ENCODE assay signal across 8 cellular contexts in genomic region chr17:29148790-29149430, GRCh38. TPM values are rescaled to one million over a fixed set of nuclear protein-coding genes. Genes with fewer than 3 reads are reported as not detected.
DNase-seq lines count a peak whose midpoint lies in the region; ATAC-seq, FAIRE-seq and TF ChIP-seq lines count a peak whose summit lies in the region.

No MANE protein-coding gene starts in this region.

- H3K36me3 Mint-ChIP-seq in activated CD4-positive, alpha-beta T cell treated with anti-CD3 and anti-CD28 coated beads, Interleukin-2, amount 10 ng/mL, durations not matched to agents 7 days and 5 days (ENCODE audit: low read depth) = no peaks in the 10 kb centered on the region

- ATAC-seq in HG03432 (IDR thresholded peaks at IDR 0.05; ENCODE audit: unreplicated experiment) = peak; percentile 88
- ATAC-seq in HepG2 = peak; percentile 93

- DNase-seq in NCI-H524 treated with DMSO at 0.1 percent for 48 hours (lab: John Stamatoyannopoulos, UW) (peak; percentile 87), dedifferentiated amniotic fluid mesenchymal stem cell (ENCODE audit: extremely low spot score) (peak; percentile 83), HepG2 (ENCODE audit: low spot score) (peak; percentile 87)
- peak; percentile 91 for DNase-seq in activated CD4-positive, alpha-beta T cell treated with anti-CD3 and anti-CD28 coated beads, Interleukin-2, amount 10 ng/mL, durations not matched to agents 7 days and 5 days
- peak; percentile 90 to 94 for DNase-seq in stimulated activated CD4-positive, alpha-beta T cell treated with anti-CD3 and anti-CD28 coated beads, Interleukin-2, amount 100 ng/mL, for 48 hours

- peaks cover 50% of the 10 kb centered on the region for H3K79me2 ChIP-seq in HepG2 (ENCODE audit: insufficient read depth, low read length)

- BruUV-seq in HepG2 (replicated peaks; lab: Mats Ljungman, UMichigan) = no TSS peak

- no peaks in the 10 kb centered on the region for H3K27me3 Mint-ChIP-seq in activated CD4-positive, alpha-beta T cell treated with anti-CD3 and anti-CD28 coated beads, Interleukin-2, amount 10 ng/mL, durations not matched to agents 7 days and 5 days

- in situ Hi-C loops in HepG2 (cut with HindIII; ENCODE audit: extremely low pct_ligation_motif_present, low pct_unique_long_range_greater_than_20kb) = loop anchor here (5.0 kb wide), 2 partner anchors 33 to 68 kb away; partner anchors contain the start of gene MYO18A

- peak in 1 of 2 experiments; percentile 27; a peak in 1 of 4 replicates for TF ChIP-seq EP300 in HepG2 (IDR thresholded peaks at IDR 0.05; ENCODE audit: low read depth in 2 of 2, low read length in 2 of 2)
- TF ChIP-seq EP300 in HepG2 (CRISPR knock-in tag; IDR thresholded peaks at IDR 0.05; ENCODE audit: borderline replicate concordance) = no peak; the same call in 1 of the 2 replicates

- H3K4me3 Mint-ChIP-seq in activated CD4-positive, alpha-beta T cell treated with anti-CD3 and anti-CD28 coated beads, Interleukin-2, amount 10 ng/mL, durations not matched to agents 7 days and 5 days = peak overlapping the region; percentile 69

- 27% methylated on average over 11 of the region's 34 CpGs for WGBS in HepG2 (ENCODE audit: low lambda C conversion rate)

- H3K27ac ChIP-seq in BLaER1 (peak overlapping the region; percentile 75), HepG2 (ENCODE audit: extremely low read length, insufficient read depth, low read length) (peak overlapping the region; percentile 64)

- POLR2A ChIA-PET in activated CD4-positive, alpha-beta T cell treated with anti-CD3 and anti-CD28 coated beads, Interleukin-2, amount 10 ng/mL, durations not matched to agents 7 days and 5 days (lab: Charles Lee) = interaction anchor here (0.7 to 1.2 kb wide), 3 partner anchors 28 to 1758 kb away, joined by 3 to 4 read pairs (median 4); no protein-coding TSS in a partner anchor
- POLR2A ChIA-PET in HepG2 (lab: Yijun Ruan, JAX) = interaction anchor here (0.7 to 21.6 kb wide), 16 partner anchors 12 to 241 kb away, joined by 3 to 618 read pairs (median 5); partner anchors contain the start of genes MYO18A, NUFIP2 and TAOK1

- peaks cover 72% of the 10 kb centered on the region for H3K4me1 ChIP-seq in BLaER1
- peaks cover 81% of the 10 kb centered on the region for H3K4me1 ChIP-seq in HepG2 (ENCODE audit: insufficient read depth, low read length)

- intact Hi-C loops in HepG2 (cut with micrococcal nuclease; ENCODE audit: unreplicated experiment) = loop anchor here (10.0 kb wide), 1 partner anchor 64 kb away; no protein-coding TSS in a partner anchor

- H3K36me3 ChIP-seq in BLaER1 (0 out of 2 replicates have a peak, but pooled peaks cover 2% of the 10 kb centered on the region), HepG2 (replicated peaks in 1 of 2; ENCODE audit: control insufficient read depth in 1 of 2, insufficient read depth in 2 of 2, low read length in 2 of 2) (peaks cover 5 to 22% of the 10 kb centered on the region in 2 experiments; a peak in 4 of 5 replicates)

- peak overlapping the region; percentile 64 for H3K4me3 ChIP-seq in BLaER1
- peak overlapping the region; percentile 25 to 55 (median 43); a peak in 5 of 6 replicates for H3K4me3 ChIP-seq in HepG2 (replicated peaks in 1 of 3; ENCODE audit: insufficient read depth in 1 of 3, low read depth in 2 of 3, low read length in 3 of 3)

- H3K27me3 ChIP-seq in BLaER1 (no peaks in the 10 kb centered on the region), HepG2 (ENCODE audit: control insufficient read depth in 1 of 2, insufficient read depth in 2 of 2, low read length in 2 of 2) (no peaks in the 10 kb centered on the region)

- peak; percentile 59 for FAIRE-seq in HepG2 (lab: Jason Lieb, UNC)

- H2AFZ ChIP-seq in HepG2 (ENCODE audit: low read length) = no peak overlapping the region

- no peaks in the 10 kb centered on the region for H3K9me3 ChIP-seq in BLaER1
- no peaks in the 10 kb centered on the region for H3K9me3 ChIP-seq in HepG2 (ENCODE audit: low read length)

- peak overlapping the region; percentile 84 for H3K27ac Mint-ChIP-seq in activated CD4-positive, alpha-beta T cell treated with anti-CD3 and anti-CD28 coated beads, Interleukin-2, amount 10 ng/mL, durations not matched to agents 7 days and 5 days

- H3K4me2 ChIP-seq in BLaER1 (peak overlapping the region; percentile 92), HepG2 (ENCODE audit: low read depth, low read length) (peak overlapping the region; percentile 81)

- TF ChIP-seq RAD21 in HepG2 (CRISPR knock-in tag; IDR thresholded peaks at IDR 0.05) = peak; percentile 100

- H3K9me3 Mint-ChIP-seq in activated CD4-positive, alpha-beta T cell treated with anti-CD3 and anti-CD28 coated beads, Interleukin-2, amount 10 ng/mL, durations not matched to agents 7 days and 5 days = no peaks in the 10 kb centered on the region

- H4K20me1 ChIP-seq in BLaER1 = 0 out of 2 replicates have a peak, but pooled peaks cover 11% of the 10 kb centered on the region
- peaks cover 26% of the 10 kb centered on the region for H4K20me1 ChIP-seq in HepG2 (ENCODE audit: insufficient read depth, low read length)

- CTCF ChIA-PET in activated CD4-positive, alpha-beta T cell treated with anti-CD3 and anti-CD28 coated beads, Interleukin-2, amount 10 ng/mL, durations not matched to agents 7 days and 5 days (lab: Charles Lee) = interaction anchor here (0.6 to 8.5 kb wide), 36 partner anchors 9 to 599 kb away, joined by 3 to 99 read pairs (median 4); partner anchors contain the start of genes MYO18A and NUFIP2
- CTCF ChIA-PET in HepG2 (lab: Yijun Ruan, JAX; ENCODE audit: low intra/inter-chr PET ratio, low total read pairs) = interaction anchor here (0.7 to 4.6 kb wide), 6 partner anchors 28 to 142 kb away, joined by 3 to 44 read pairs (median 4); partner anchors contain the start of gene MYO18A

- TF ChIP-seq CTCF in HepG2 (CRISPR knock-in tag; IDR thresholded peaks at IDR 0.05) = peak; percentile 98

- TF ChIP-seq POLR2A in GM19193 (IDR thresholded peaks at IDR 0.05; ENCODE audit: extremely low read depth, insufficient read depth, insufficient read length) (peak; percentile 88), HepG2 (IDR thresholded peaks at IDR 0.05; ENCODE audit: insufficient read depth in 1 of 2, low read depth in 2 of 2, low read length in 2 of 2) (peak in 1 of 2 experiments; percentile 33; a peak in 1 of 4 replicates)

- H3K4me1 Mint-ChIP-seq in activated CD4-positive, alpha-beta T cell treated with anti-CD3 and anti-CD28 coated beads, Interleukin-2, amount 10 ng/mL, durations not matched to agents 7 days and 5 days = peaks cover 58% of the 10 kb centered on the region

- peak overlapping the region; percentile 72 for H3K9ac ChIP-seq in BLaER1
- peak overlapping the region; percentile 63 for H3K9ac ChIP-seq in HepG2 (ENCODE audit: insufficient read depth, low read depth, low read length)

TF ChIP-seq in HepG2, 621 proteins besides CTCF, POLR2A, EP300 and RAD21 (continues in another document):
- TF ChIP-seq EZH2 (conservative IDR thresholded peaks at IDR 0.05; ENCODE audit: low read depth, low read length) = no peak
- no peak for TF ChIP-seq CENPX (CRISPR knock-in tag; IDR thresholded peaks at IDR 0.05)
- TF ChIP-seq FOSL2 (CRISPR knock-in tag; IDR thresholded peaks at IDR 0.05) = peak; percentile 39; the same call in 1 of the 2 replicates
- peak; percentile 94 for TF ChIP-seq ERF (CRISPR knock-in tag; IDR thresholded peaks at IDR 0.05)
- TF ChIP-seq FOXK2 (IDR thresholded peaks at IDR 0.05) = no peak
- TF ChIP-seq NAIF1 (CRISPR knock-in tag; IDR thresholded peaks at IDR 0.05; ENCODE audit: borderline replicate concordance) = no peak

RNA-seq across cellular contexts. Expression of gene MYO18A, which starts 31.3 kb away (rescaled TPM):
- total RNA-seq in activated CD4-positive, alpha-beta T cell treated with anti-CD3 and anti-CD28 coated beads, Interleukin-2, amount 10 ng/mL, durations not matched to agents 7 days and 5 days = 100 to 1,000 TPM in 1 of 2 experiments, 10 to 100 TPM in 1; 82.2 to 101 TPM
- 21.2 and 24.8 TPM in 2 replicates for total RNA-seq in HepG2 (2016; rRNA removed; fragmentation: Illumina TruSeq; extraction: Trizol)
- total RNA-seq in HepG2 (2016; cell fraction: cytosol; rRNA removed; fragmentation: Illumina TruSeq; extraction: Trizol; ENCODE audit: low read depth) = 4.9 and 7.5 TPM in 2 replicates
- total RNA-seq in HepG2 (2016; cell fraction: insoluble cytoplasmic fraction; rRNA removed; fragmentation: Illumina TruSeq; extraction: Trizol) = 16.3 and 25.6 TPM in 2 replicates
- 5.8 and 6.0 TPM in 2 replicates for total RNA-seq in HepG2 (2016; cell fraction: membrane; rRNA removed; fragmentation: Illumina TruSeq; extraction: Trizol)
- total RNA-seq in HepG2 (2016; cell fraction: nucleus; rRNA removed; fragmentation: Illumina TruSeq; extraction: Trizol) = 24.8 and 30.3 TPM in 2 replicates
- polyA plus RNA-seq in HepG2 (2011; rRNA removed) = 16.8 and 23.2 TPM in 2 replicates
- 8.3 and 9.6 TPM in 2 replicates for polyA plus RNA-seq in HepG2 (2011; cell fraction: cytosol; rRNA removed)
- polyA plus RNA-seq in HepG2 (2011; cell fraction: nucleus; rRNA removed) = 155 and 159 TPM in 2 replicates
- 42.0 and 44.5 TPM in 2 replicates for polyA plus RNA-seq in HepG2 (2012)
- 0.96 and 1.4 TPM in 2 replicates for polyA plus RNA-seq in HepG2 (2016; cell fraction: cytosol; fragmentation: Illumina TruSeq; extraction: Trizol; ENCODE audit: low read depth)
- polyA plus RNA-seq in HepG2 (2016; cell fraction: insoluble cytoplasmic fraction; fragmentation: Illumina TruSeq; extraction: Trizol; ENCODE audit: low read depth) = 16.0 and 20.4 TPM in 2 replicates
- polyA plus RNA-seq in HepG2 (2016; cell fraction: membrane; fragmentation: Illumina TruSeq; extraction: Trizol; ENCODE audit: low read depth) = 2.4 and 3.0 TPM in 2 replicates
- polyA plus RNA-seq in HepG2 (2016; cell fraction: nucleus; fragmentation: Illumina TruSeq; extraction: Trizol; ENCODE audit: insufficient read depth, low read depth) = 72.8 and 77.7 TPM in 2 replicates
- 39.4 and 67.1 TPM in 2 replicates for polyA minus RNA-seq in HepG2 (2011; rRNA and poly(A)+ RNA removed; ENCODE audit: low replicate concordance)
- 13.7 and 17.4 TPM in 2 replicates for polyA minus RNA-seq in HepG2 (2011; cell fraction: cytosol; rRNA and poly(A)+ RNA removed)
- polyA minus RNA-seq in HepG2 (2011; cell fraction: nucleus; rRNA and poly(A)+ RNA removed) = 65.8 and 83.4 TPM in 2 replicates

Comparison
In these comparisons a context has a peak if more than half of its experiments do, and no peak if none do; other contexts are left out.
1. Peak in every context shown above with its lines: DNase-seq, ATAC-seq, H3K4me3 ChIP-seq and H3K27ac ChIP-seq.